In the genomic region with DNA sequence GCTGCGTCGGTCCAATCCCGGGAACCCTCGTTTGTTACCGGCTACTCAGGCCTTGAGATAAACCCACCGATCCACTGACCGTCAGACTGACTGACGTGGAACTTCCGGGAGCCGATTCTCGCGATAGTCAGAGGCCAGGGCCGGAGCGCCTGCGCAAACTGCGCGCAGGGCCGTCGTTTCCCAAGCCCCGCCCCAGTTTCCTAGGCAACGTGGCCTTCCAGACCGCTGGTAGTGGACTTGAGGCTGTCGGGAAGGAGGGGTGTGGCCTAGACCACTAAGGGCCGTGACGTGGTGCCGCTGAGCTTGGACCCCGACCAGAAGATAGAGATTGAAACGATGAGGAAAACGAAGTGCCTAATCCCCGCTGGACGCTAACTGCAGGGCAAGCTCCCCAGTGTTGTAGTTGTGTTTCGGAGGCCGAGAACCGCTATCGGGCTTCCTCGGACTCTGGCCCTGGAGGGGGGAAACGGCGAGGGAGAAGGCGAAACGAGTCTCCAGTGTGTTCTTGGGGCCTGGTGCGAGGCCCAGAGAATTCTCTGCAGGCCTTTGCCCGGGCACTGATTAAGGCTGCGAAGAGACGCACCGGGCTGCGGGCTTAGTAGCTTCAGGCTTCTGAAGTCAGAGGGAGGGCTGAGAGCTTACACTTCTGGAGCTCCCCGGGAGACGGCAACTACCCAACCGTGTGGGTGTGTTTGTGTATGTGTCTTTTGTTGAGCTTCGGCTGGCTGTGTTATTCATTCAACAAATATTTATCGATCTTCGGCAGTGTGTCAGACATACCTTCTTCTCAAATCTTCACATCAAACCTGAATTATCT, we compare ENCODE assay signal across 8 cellular contexts. TPM values are rescaled to one million over a fixed set of nuclear protein-coding genes. Genes with fewer than 3 reads are reported as not detected.
DNase-seq lines count a peak whose midpoint lies in the region; ATAC-seq, FAIRE-seq and TF ChIP-seq lines count a peak whose summit lies in the region.

TSS of gene COPB2 (minus strand) at position 96 of the 817 bp plus-strand sequence. CDS start 97 bp downstream, outside the sequence.

- H3K9ac ChIP-seq in iPS-20b (ENCODE audit: low read depth, low read length), result peak within 1 kb of the TSS; percentile 96

- TF ChIP-seq CTCF in AG04449 (IDR thresholded peaks at IDR 0.05; ENCODE audit: insufficient read depth, low read length, missing control alignments) (no peak), WI38 (IDR thresholded peaks at IDR 0.05; ENCODE audit: low read depth, low read length) (no peak), bronchial epithelial cell (IDR thresholded peaks at IDR 0.05; ENCODE audit: insufficient read depth, low read length, severe bottlenecking) (no peak)

- POLR2A ChIA-PET in AG04449 (lab: Yijun Ruan, JAX), result interaction anchor here (0.7 to 1.7 kb wide), 5 partner anchors 10 to 88 kb away, joined by 3 to 5 read pairs (median 3); partner anchors contain the start of gene MRPS22

- no peaks in the 10 kb centered on the region for H3K9me3 ChIP-seq in iPS-20b (ENCODE audit: insufficient read depth, low read depth, low read length)

- ATAC-seq in GM18907 (IDR thresholded peaks at IDR 0.05; ENCODE audit: unreplicated experiment) (peak; percentile 99), HG03159 (IDR thresholded peaks at IDR 0.05; ENCODE audit: unreplicated experiment) (peak; percentile 97)

- FAIRE-seq in bronchial epithelial cell (lab: Jason Lieb, UNC), result no peak

- H3K4me3 ChIP-seq in AG04449 (ENCODE audit: low read depth, low read length), result peak within 1 kb of the TSS; percentile 97
- H3K4me3 ChIP-seq in WI38 (ENCODE audit: low read depth, low read length), result peak within 1 kb of the TSS; percentile 96
- H3K4me3 ChIP-seq in bronchial epithelial cell (ENCODE audit: low read depth, low read length), result peak within 1 kb of the TSS; percentile 96
- H3K4me3 ChIP-seq in iPS-20b (ENCODE audit: low read length), result peak within 1 kb of the TSS; percentile 96
- peak within 1 kb of the TSS; percentile 63 to 100 (median 94) for H3K4me3 ChIP-seq in skin epidermis

- no peaks in the 10 kb centered on the region for H3K36me3 ChIP-seq in bronchial epithelial cell (ENCODE audit: control insufficient read depth, insufficient read depth, low read length)
- H3K36me3 ChIP-seq in iPS-20b (ENCODE audit: insufficient read depth, low read depth, low read length), result no peaks in the 10 kb centered on the region

- peak; percentile 94 for DNase-seq in AG04449 (ENCODE audit: low read depth, low spot score)
- peak; percentile 94 for DNase-seq in NCI-H2227 treated with DMSO at 0.1 percent for 48 hours (lab: John Stamatoyannopoulos, UW)
- peak; percentile 96 for DNase-seq in bronchial epithelial cell (ENCODE audit: low read depth)

- CTCF ChIA-PET in AG04449 (lab: Yijun Ruan, JAX), result interaction anchor here (1.8 to 3.4 kb wide), 3 partner anchors 10 to 38 kb away, joined by 7 to 14 read pairs (median 10); no protein-coding TSS in a partner anchor

- H3K4me1 ChIP-seq in iPS-20b (ENCODE audit: insufficient read depth, low read length), result no peaks in the 10 kb centered on the region

- no peaks in the 10 kb centered on the region for H3K27me3 ChIP-seq in bronchial epithelial cell (ENCODE audit: control insufficient read depth, insufficient read depth, low read length)
- no peaks in the 10 kb centered on the region for H3K27me3 ChIP-seq in iPS-20b (ENCODE audit: insufficient read depth, low read length)

- H3K27ac ChIP-seq in iPS-20b (ENCODE audit: low read length), result peak within 1 kb of the TSS; percentile 86
- peak within 1 kb of the TSS; percentile 71 to 99 (median 96) for H3K27ac ChIP-seq in skin epidermis

RNA-seq across cellular contexts. Expression of gene COPB2, which starts in this region (rescaled TPM):
- 171 and 219 TPM in 2 replicates for total RNA-seq in bronchial epithelial cell

Comparison
In these comparisons a context has a peak if more than half of its experiments do, and no peak if none do; other contexts are left out.
1. Peak in every context shown above with its lines: DNase-seq, ATAC-seq, H3K4me3 ChIP-seq and H3K27ac ChIP-seq.